1 cellular context compared by ENCODE assay signal in genomic region chr7:101200862-101201599, GRCh38.
TF ChIP-seq lines count a peak whose summit lies in the region.

Gene MOGAT3, minus strand, starts transcription at chr7:101201036. Its CDS starts 182 bp downstream, at chr7:101200854.

TF ChIP-seq in K562, 482 proteins besides CTCF, POLR2A, EP300 and RAD21:
- 0 out of 2 replicates have a peak, but pooled peaks have one; percentile 10 for TF ChIP-seq ZNF384 (IDR thresholded peaks at IDR 0.05; ENCODE audit: low read depth, low read length)
- TF ChIP-seq SPI1 (IDR thresholded peaks at IDR 0.05; ENCODE audit: borderline replicate concordance, low read depth, low read length), result peak; percentile 19; the same call in 1 of the 2 replicates
- peak; percentile 72 for TF ChIP-seq NR2C1 (IDR thresholded peaks at IDR 0.05)
- TF ChIP-seq NR2C1 (tag; IDR thresholded peaks at IDR 0.05), result 0 out of 2 replicates have a peak, but pooled peaks have one; percentile 35
- no peak for TF ChIP-seq SOX6 (IDR thresholded peaks at IDR 0.05)
- TF ChIP-seq, protein P1, sequence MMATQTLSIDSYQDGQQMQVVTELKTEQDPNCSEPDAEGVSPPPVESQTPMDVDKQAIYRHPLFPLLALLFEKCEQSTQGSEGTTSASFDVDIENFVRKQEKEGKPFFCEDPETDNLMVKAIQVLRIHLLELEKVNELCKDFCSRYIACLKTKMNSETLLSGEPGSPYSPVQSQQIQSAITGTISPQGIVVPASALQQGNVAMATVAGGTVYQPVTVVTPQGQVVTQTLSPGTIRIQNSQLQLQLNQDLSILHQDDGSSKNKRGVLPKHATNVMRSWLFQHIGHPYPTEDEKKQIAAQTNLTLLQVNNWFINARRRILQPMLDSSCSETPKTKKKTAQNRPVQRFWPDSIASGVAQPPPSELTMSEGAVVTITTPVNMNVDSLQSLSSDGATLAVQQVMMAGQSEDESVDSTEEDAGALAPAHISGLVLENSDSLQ (IDR thresholded peaks at IDR 0.05), result peak; percentile 93
- no peak for TF ChIP-seq TFAM (CRISPR knock-in tag; conservative IDR thresholded peaks at IDR 0.05)
- no peak for TF ChIP-seq ZKSCAN8 (CRISPR knock-in tag; IDR thresholded peaks at IDR 0.05)
- TF ChIP-seq, protein P2, sequence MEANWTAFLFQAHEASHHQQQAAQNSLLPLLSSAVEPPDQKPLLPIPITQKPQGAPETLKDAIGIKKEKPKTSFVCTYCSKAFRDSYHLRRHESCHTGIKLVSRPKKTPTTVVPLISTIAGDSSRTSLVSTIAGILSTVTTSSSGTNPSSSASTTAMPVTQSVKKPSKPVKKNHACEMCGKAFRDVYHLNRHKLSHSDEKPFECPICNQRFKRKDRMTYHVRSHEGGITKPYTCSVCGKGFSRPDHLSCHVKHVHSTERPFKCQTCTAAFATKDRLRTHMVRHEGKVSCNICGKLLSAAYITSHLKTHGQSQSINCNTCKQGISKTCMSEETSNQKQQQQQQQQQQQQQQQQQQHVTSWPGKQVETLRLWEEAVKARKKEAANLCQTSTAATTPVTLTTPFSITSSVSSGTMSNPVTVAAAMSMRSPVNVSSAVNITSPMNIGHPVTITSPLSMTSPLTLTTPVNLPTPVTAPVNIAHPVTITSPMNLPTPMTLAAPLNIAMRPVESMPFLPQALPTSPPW (CRISPR knock-in tag; IDR thresholded peaks at IDR 0.05), result 0 out of 2 replicates have a peak, but pooled peaks have one; percentile 22
- TF ChIP-seq NRF1 (conservative IDR thresholded peaks at IDR 0.05 in 1 of 2, IDR thresholded peaks at IDR 0.05 in 1 of 2), result peak in 1 of 2 experiments; percentile 40; a peak in 1 of 4 replicates
- TF ChIP-seq CBFA2T3 (IDR thresholded peaks at IDR 0.05), result no peak
- no peak for TF ChIP-seq ZFX (CRISPR knock-in tag; IDR thresholded peaks at IDR 0.05)
- TF ChIP-seq ESRRA (IDR thresholded peaks at IDR 0.05; ENCODE audit: borderline replicate concordance, low read depth), result peak; percentile 82
- no peak for TF ChIP-seq NR2C2 (CRISPR knock-in tag; IDR thresholded peaks at IDR 0.05)
- peak; percentile 52; the same call in 1 of the 2 replicates for TF ChIP-seq NR2C2 (tag; IDR thresholded peaks at IDR 0.05)
- TF ChIP-seq, protein P3, sequence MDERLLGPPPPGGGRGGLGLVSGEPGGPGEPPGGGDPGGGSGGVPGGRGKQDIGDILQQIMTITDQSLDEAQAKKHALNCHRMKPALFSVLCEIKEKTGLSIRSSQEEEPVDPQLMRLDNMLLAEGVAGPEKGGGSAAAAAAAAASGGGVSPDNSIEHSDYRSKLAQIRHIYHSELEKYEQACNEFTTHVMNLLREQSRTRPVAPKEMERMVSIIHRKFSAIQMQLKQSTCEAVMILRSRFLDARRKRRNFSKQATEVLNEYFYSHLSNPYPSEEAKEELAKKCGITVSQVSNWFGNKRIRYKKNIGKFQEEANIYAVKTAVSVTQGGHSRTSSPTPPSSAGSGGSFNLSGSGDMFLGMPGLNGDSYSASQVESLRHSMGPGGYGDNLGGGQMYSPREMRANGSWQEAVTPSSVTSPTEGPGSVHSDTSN (CRISPR knock-in tag; IDR thresholded peaks at IDR 0.05; ENCODE audit: low read depth), result no peak
- TF ChIP-seq, protein P3 (tag; conservative IDR thresholded peaks at IDR 0.05; ENCODE audit: low read depth), result 0 out of 2 replicates have a peak, but pooled peaks have one; percentile 32
- TF ChIP-seq MEIS2 (IDR thresholded peaks at IDR 0.05; ENCODE audit: partially characterized antibody), result peak; percentile 63
- TF ChIP-seq RCOR1 (IDR thresholded peaks at IDR 0.05; ENCODE audit: borderline replicate concordance in 1 of 2, low read depth in 2 of 2, low read length in 2 of 2), result peak in 1 of 2 experiments; percentile 25; a peak in 1 of 4 replicates
